12 cellular contexts compared by ENCODE assay signal in genomic region chr15:25543156-25543555, GRCh38.
DNase-seq lines count a peak whose midpoint lies in the region; ATAC-seq, FAIRE-seq and TF ChIP-seq lines count a peak whose summit lies in the region.
"Had no signal": no experiment of that assay in that cellular context is flagged by ENCODE, and none has a peak within 500 bp of the region (broad histone marks: within the 10 kb centered on the region; RNA-seq: fewer than 3 reads in every experiment).

No MANE protein-coding gene starts in this region.

- H3K27me3 ChIP-seq in BE2C = no peaks in the 10 kb centered on the region

- H3K9ac ChIP-seq in kidney (ENCODE audit: low read length in 2 of 2) = no peak overlapping the region

- intact Hi-C loops in kidney (cut with DNase I) = no loop called here
- intact Hi-C loops in posterior vena cava (cut with DNase I) = no loop called here

- no peak for FAIRE-seq in kidney (lab: Jason Lieb, UNC)

- H3K27ac ChIP-seq in kidney (ENCODE audit: low read depth in 2 of 2, low read length in 2 of 2) (no peak overlapping the region), substantia nigra (ENCODE audit: low read depth, low read length, poor library complexity, severe bottlenecking) (no peak overlapping the region)

- H3K36me3 ChIP-seq in kidney (ENCODE audit: control insufficient read depth in 1 of 2, insufficient read depth in 2 of 2, low read length in 2 of 2) = no peaks in the 10 kb centered on the region
- H3K36me3 ChIP-seq in BE2C = no peaks in the 10 kb centered on the region

- H3K9me3 ChIP-seq in kidney (ENCODE audit: control insufficient read depth in 1 of 2, low read length in 2 of 2) (no peaks in the 10 kb centered on the region), BE2C (no peaks in the 10 kb centered on the region)

- H3K4me3 ChIP-seq in LNCaP clone FGC (ENCODE audit: low read depth, low read length) = no peak overlapping the region
- H3K4me3 ChIP-seq in cardiac fibroblast (replicated peaks in 1 of 2; ENCODE audit: low read depth in 2 of 2, low read length in 2 of 2) = no peak overlapping the region
- H3K4me3 ChIP-seq in kidney (ENCODE audit: low read length in 2 of 2) = no peak overlapping the region
- H3K4me3 ChIP-seq in BE2C (ENCODE audit: low read depth, low read length) = no peak overlapping the region

- ATAC-seq in GM19452 (IDR thresholded peaks at IDR 0.05; ENCODE audit: unreplicated experiment) = no peak
- no peak for ATAC-seq in HG03135 (IDR thresholded peaks at IDR 0.05; ENCODE audit: unreplicated experiment)

- DNase-seq in LNCaP clone FGC (ENCODE audit: low read depth) (peak; percentile 65), cardiac fibroblast (ENCODE audit: low read depth in 2 of 2) (peak; percentile 1 to 43), kidney (no peak), substantia nigra (lab: John Stamatoyannopoulos, UW) (peak in 37 of 49 donors; percentile 1 to 81 (median 35)), BE2C (no peak), posterior vena cava (ENCODE audit: low spot score) (no peak)
- DNase-seq: activated gamma-delta T cell; immature natural killer cell; MM.1S; stimulated activated CD4-positive, alpha-beta T cell treated with anti-CD3 and anti-CD28 coated beads, Interleukin-2, amount 100 ng/mL, for 48 hours had no signal

- TF ChIP-seq CTCF in LNCaP clone FGC (IDR thresholded peaks at IDR 0.05; ENCODE audit: control insufficient read depth, extremely low read depth, insufficient read depth) (peak; percentile 22; the same call in 1 of the 2 replicates), cardiac fibroblast (IDR thresholded peaks at IDR 0.05; ENCODE audit: low read depth, low read length) (no peak), kidney (IDR thresholded peaks at IDR 0.05; ENCODE audit: borderline replicate concordance, extremely low read depth, insufficient read depth) (peak; percentile 23), BE2C (IDR thresholded peaks at IDR 0.05; ENCODE audit: low read depth, low read length) (no peak)

- H3K4me1 ChIP-seq in kidney (ENCODE audit: control insufficient read depth in 1 of 2, insufficient read depth in 1 of 2, low read depth in 1 of 2, low read length in 2 of 2) = no peaks in the 10 kb centered on the region
- H3K4me1 ChIP-seq in BE2C = no peaks in the 10 kb centered on the region

Comparison
In these comparisons a context has a peak if more than half of its experiments do, and no peak if none do; other contexts are left out.
1. DNase-seq: peak in LNCaP clone FGC (single experiment), cardiac fibroblast (2 of 2) and substantia nigra (37 of 49); none in kidney (single experiment), BE2C (single experiment) and posterior vena cava (single experiment).
2. CTCF ChIP-seq: peak in LNCaP clone FGC (single experiment) and kidney (single experiment); none in cardiac fibroblast (single experiment) and BE2C (single experiment).